In genomic region chr2:109612991-109613921, GRCh38 we compare ENCODE assay signal across 8 cellular contexts. TPM values are rescaled to one million over a fixed set of nuclear protein-coding genes. Genes with fewer than 3 reads are reported as not detected.
DNase-seq lines count a peak whose midpoint lies in the region; ATAC-seq, FAIRE-seq and TF ChIP-seq lines count a peak whose summit lies in the region.

No MANE protein-coding gene starts in this region.

- TF ChIP-seq RAD21 in A549 (conservative IDR thresholded peaks at IDR 0.05 in 1 of 2, IDR thresholded peaks at IDR 0.05 in 1 of 2) = no peak; a peak in 1 of 5 replicates

- H3K4me3 Mint-ChIP-seq in T-cell = peak overlapping the region; percentile 69 to 82 (median 81)

- POLR2A ChIA-PET in A549 (lab: Yijun Ruan, JAX) (interaction anchor here (0.6 to 1.6 kb wide), 10 partner anchors 9 to 509 kb away, joined by 3 to 8 read pairs (median 4); no protein-coding TSS in a partner anchor), T-cell (lab: Charles Lee) (no interaction called here)

- no peak for FAIRE-seq in A549 (lab: Jason Lieb, UNC)
- FAIRE-seq in urothelium cell line (lab: Jason Lieb, UNC) = no peak

- peak overlapping the region; percentile 69 for H3K4me3 ChIP-seq in A549
- H3K4me3 ChIP-seq in esophagus squamous epithelium = peak overlapping the region; percentile 67 to 90 (median 82)

- H3K4me1 ChIP-seq in A549 = peaks cover 54% of the 10 kb centered on the region
- peaks cover 4 to 82% (median 17%) of the 10 kb centered on the region in 3 donors for H3K4me1 ChIP-seq in esophagus squamous epithelium

- peak overlapping the region; percentile 74 for H3K4me2 ChIP-seq in A549

- H3K27ac Mint-ChIP-seq in T-cell = peak overlapping the region in 1 of 2 donors; percentile 71

- TF ChIP-seq POLR2A in A549 (IDR thresholded peaks at IDR 0.05; ENCODE audit: low read length) = peak; percentile 59
- peak; percentile 40 for TF ChIP-seq POLR2A in GM15510 (IDR thresholded peaks at IDR 0.05; ENCODE audit: borderline replicate concordance, extremely low read depth, insufficient read length)
- TF ChIP-seq POLR2A in esophagus squamous epithelium (IDR thresholded peaks at IDR 0.05) = peak in 1 of 4 donors; percentile 40

- H3K27me3 ChIP-seq in esophagus squamous epithelium = peaks cover 0 to 23% (median 0%) of the 10 kb centered on the region in 4 donors

- WGBS in A549 (ENCODE audit: missing lambda C conversion rate) = under 1% methylated on average over 28 of the region's 83 CpGs
- 1 to 2% methylated on average over 29 to 36 of the region's 83 CpGs for whole genome bisulfite sequencing in esophagus squamous epithelium, 2 donors

- peak overlapping the region; percentile 92 to 99 for H3K27ac ChIP-seq in A549
- H3K27ac ChIP-seq in esophagus squamous epithelium = peak overlapping the region; percentile 97 to 100 (median 100)

- no peak for TF ChIP-seq EP300 in A549 (IDR thresholded peaks at IDR 0.05)

- peak; percentile 31 to 57 for ATAC-seq in A549
- peak; percentile 28 for ATAC-seq in HG03095 (IDR thresholded peaks at IDR 0.05; ENCODE audit: unreplicated experiment)
- peak in 1 of 4 experiments; percentile 3 for ATAC-seq in T-cell (replicated peaks in 1 of 4)

- peaks cover 0 to 5% (median 0%) of the 10 kb centered on the region in 3 donors for H3K36me3 ChIP-seq in esophagus squamous epithelium

- H3K36me3 Mint-ChIP-seq in T-cell = no peaks in the 10 kb centered on the region

- intact Hi-C loops in esophagus squamous epithelium (cut with DNase I) = loop anchor here (10.0 kb wide), 1 partner anchor 92 kb away; no protein-coding TSS in a partner anchor

- no peak for TF ChIP-seq CTCF in A549 (IDR thresholded peaks at IDR 0.05)
- TF ChIP-seq CTCF in esophagus squamous epithelium (IDR thresholded peaks at IDR 0.05) = no peak

- CTCF ChIA-PET in A549 (lab: Yijun Ruan, JAX) = interaction anchor here (0.6 to 4.9 kb wide), 6 partner anchors 30 to 123 kb away, joined by 3 to 37 read pairs (median 6); no protein-coding TSS in a partner anchor
- CTCF ChIA-PET in T-cell (lab: Charles Lee) = interaction anchor here in 1 of 2 donors (0.6 kb wide), 1 partner anchor 67 kb away, joined by 3 read pairs; no protein-coding TSS in a partner anchor

- peaks cover 0 to 9% (median 5%) of the 10 kb centered on the region in 3 donors for H3K9me3 Mint-ChIP-seq in T-cell

- peak in 1 of 2 experiments; percentile 41 for DNase-seq in A549 (ENCODE audit: low read depth in 1 of 2, low spot score in 1 of 2)
- peak in 1 of 34 experiments; percentile 7 for DNase-seq in T-cell
- DNase-seq in esophagus squamous epithelium (lab: John Stamatoyannopoulos, UW) = no peak
- DNase-seq in mucosa of gallbladder (ENCODE audit: low spot score) = peak; percentile 45
- DNase-seq in urothelium cell line (ENCODE audit: low spot score) = peak; percentile 53
- no peak for DNase-seq in stimulated activated naive CD4-positive, alpha-beta T cell treated with Interleukin-2 at 50 U/mL for 16 hours (lab: John Stamatoyannopoulos, UW)

- H3K9me3 ChIP-seq in A549 (no peaks in the 10 kb centered on the region), esophagus squamous epithelium (no peaks in the 10 kb centered on the region)

- peaks cover 10 to 26% (median 21%) of the 10 kb centered on the region in 3 donors for H3K4me1 Mint-ChIP-seq in T-cell

- H3K27me3 Mint-ChIP-seq in T-cell = peaks cover 60 to 64% of the 10 kb centered on the region in 2 donors

TF ChIP-seq in A549, 52 proteins besides CTCF, POLR2A, EP300 and RAD21:
- no peak for TF ChIP-seq ZNF302 (CRISPR knock-in tag; IDR thresholded peaks at IDR 0.05)
- TF ChIP-seq HMGXB4 (CRISPR knock-in tag; IDR thresholded peaks at IDR 0.05; ENCODE audit: borderline replicate concordance) = no peak
- TF ChIP-seq JUN (IDR thresholded peaks at IDR 0.05) = peak in 1 of 2 experiments; percentile 37; a peak in 2 of 5 replicates
- TF ChIP-seq GATA3 (IDR thresholded peaks at IDR 0.05; ENCODE audit: borderline replicate concordance) = no peak
- TF ChIP-seq CHD2 (IDR thresholded peaks at IDR 0.05; ENCODE audit: low read length, partially characterized antibody) = no peak
- no peak for TF ChIP-seq ZSCAN20 (CRISPR knock-in tag; IDR thresholded peaks at IDR 0.05)
- TF ChIP-seq PHF8 (IDR thresholded peaks at IDR 0.05; ENCODE audit: borderline replicate concordance, low read depth) = peak; percentile 74; the same call in 1 of the 2 replicates
- no peak; the same call in 1 of the 3 replicates for TF ChIP-seq BCL3 (IDR thresholded peaks at IDR 0.05)
- no peak for TF ChIP-seq REST (IDR thresholded peaks at IDR 0.05)
- TF ChIP-seq CBX8 (IDR thresholded peaks at IDR 0.05) = no peak

RNA-seq across cellular contexts. Expression of gene SEPTIN10, which starts 0.5 kb away (rescaled TPM):
- polyA plus RNA-seq in A549 (2011; rRNA removed) = 76.9 and 87.6 TPM in 2 replicates
- polyA plus RNA-seq in A549 (2012; cell fraction: cytosol; rRNA removed) = 23.1 and 28.0 TPM in 2 replicates
- 10.3 and 12.1 TPM in 2 replicates for polyA plus RNA-seq in A549 (2012; cell fraction: nucleus; rRNA removed)
- 84.8 to 95.0 TPM (median 93.1 TPM) in 3 replicates for polyA plus RNA-seq in A549 (2017; fragmentation: RNase III; extraction: RNeasy Plus Mini Kit Qiagen cat#74134 plus additional on column Dnase treatment)
- 46.9 and 49.9 TPM in 2 replicates for polyA minus RNA-seq in A549 (2011; rRNA and poly(A)+ RNA removed)
- total RNA-seq in T-cell = 1 to 10 TPM; 2.2 to 3.7 (median 3.3) TPM
- total RNA-seq in esophagus squamous epithelium = 100 to 1,000 TPM in 1 of 4 donors, 10 to 100 TPM in 3; 83.6 to 132 (median 86.4) TPM
- 63.1 TPM for total RNA-seq in mucosa of gallbladder

RNA-seq across cellular contexts. Expression of gene SOWAHC, which starts 0.9 kb away (rescaled TPM):
- polyA plus RNA-seq in A549 (2011; rRNA removed) = 9.9 and 13.7 TPM in 2 replicates
- 6.9 and 9.8 TPM in 2 replicates for polyA plus RNA-seq in A549 (2012; cell fraction: cytosol; rRNA removed)
- polyA plus RNA-seq in A549 (2012; cell fraction: nucleus; rRNA removed) = 5.4 and 8.0 TPM in 2 replicates
- polyA plus RNA-seq in A549 (2017; fragmentation: RNase III; extraction: RNeasy Plus Mini Kit Qiagen cat#74134 plus additional on column Dnase treatment) = 11.7 to 14.2 TPM (median 13.4 TPM) in 3 replicates
- 5.8 and 6.5 TPM in 2 replicates for polyA minus RNA-seq in A549 (2011; rRNA and poly(A)+ RNA removed)
- 1 to 10 TPM in 1 of 5 donors, under 1 TPM in 4; 0.56 to 2.1 (median 0.66) TPM for total RNA-seq in T-cell
- total RNA-seq in esophagus squamous epithelium = 10 to 100 TPM; 47.9 to 87.9 (median 69.7) TPM
- 19.4 TPM for total RNA-seq in mucosa of gallbladder

Comparison
In these comparisons a context has a peak if more than half of its experiments do, and no peak if none do; other contexts are left out.
1. DNase-seq: peak in mucosa of gallbladder (single experiment) and urothelium cell line (single experiment); none in esophagus squamous epithelium (single experiment) and stimulated activated naive CD4-positive, alpha-beta T cell treated with Interleukin-2 at 50 U/mL for 16 hours (single experiment).
2. RNA of gene SEPTIN10, which starts 0.5 kb away (total RNA-seq): 83.6 to 132 TPM in esophagus squamous epithelium and 63.1 TPM in mucosa of gallbladder (single experiment); 2.2 to 3.7 TPM in T-cell; every median in the first group is over 10 times any median in the second.